In the genomic region with DNA sequence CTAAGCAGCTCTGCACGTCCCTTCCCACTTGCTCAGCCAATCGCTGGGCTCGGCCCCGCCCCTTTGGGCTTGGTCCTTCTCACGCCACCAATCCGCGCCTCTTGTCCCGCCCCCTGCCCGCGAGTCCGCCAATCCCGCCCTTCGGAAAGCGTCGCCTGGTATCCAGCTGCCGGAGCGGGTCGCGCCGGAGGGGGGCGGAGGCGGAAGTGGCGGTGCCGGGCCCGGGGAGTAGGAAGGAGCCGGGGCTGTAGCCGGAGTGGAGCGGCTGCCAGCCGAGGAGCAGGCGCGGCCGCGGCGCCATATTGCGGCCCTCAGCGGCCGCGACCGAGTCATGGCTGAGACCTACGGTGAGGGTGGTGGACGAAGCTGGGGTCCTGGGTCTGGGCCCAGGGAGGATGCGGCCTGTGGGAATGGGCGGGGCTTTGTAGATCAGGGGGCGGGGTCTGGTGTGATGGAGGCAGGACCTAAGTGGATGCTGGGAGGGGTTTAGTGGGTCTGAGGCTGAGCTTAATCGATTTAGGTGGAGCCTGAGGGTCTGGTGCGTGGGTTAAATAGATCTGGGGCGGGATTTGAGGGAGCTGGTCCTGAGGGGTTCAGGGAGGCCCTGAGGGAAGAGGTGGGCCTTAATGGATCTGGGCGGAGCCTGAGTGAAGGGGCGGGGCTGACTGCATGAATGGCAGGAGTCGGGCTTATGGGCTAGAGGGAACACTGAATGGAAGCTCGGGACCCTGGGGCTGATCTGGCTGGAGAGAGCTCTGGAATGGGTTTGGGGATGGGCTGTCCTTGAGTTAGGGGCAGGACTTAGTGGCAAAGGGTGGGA, we compare ENCODE assay signal across 8 cellular contexts. TPM values are rescaled to one million over a fixed set of nuclear protein-coding genes. Genes with fewer than 3 reads are reported as not detected.
DNase-seq lines count a peak whose midpoint lies in the region; ATAC-seq and TF ChIP-seq lines count a peak whose summit lies in the region.

A gene with protein sequence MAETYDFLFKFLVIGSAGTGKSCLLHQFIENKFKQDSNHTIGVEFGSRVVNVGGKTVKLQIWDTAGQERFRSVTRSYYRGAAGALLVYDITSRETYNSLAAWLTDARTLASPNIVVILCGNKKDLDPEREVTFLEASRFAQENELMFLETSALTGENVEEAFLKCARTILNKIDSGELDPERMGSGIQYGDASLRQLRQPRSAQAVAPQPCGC (plus strand): TSS at position 203 of the 820 bp plus-strand sequence. CDS start 129 bp downstream, at position 332.

- peaks cover 27% of the 10 kb centered on the region for H3K4me1 Mint-ChIP-seq in activated T-helper 17 cell treated with anti-CD3 and anti-CD28 coated beads, Interleukin-2, amount 50 U/mL, for 72 hours
- H3K4me1 Mint-ChIP-seq in naive thymus-derived CD8-positive, alpha-beta T cell, result peaks cover 28 to 45% (median 42%) of the 10 kb centered on the region in 4 donors

- H3K79me2 ChIP-seq in fibroblast of lung (ENCODE audit: control insufficient read depth, insufficient read depth, low read length), result no peaks in the 10 kb centered on the region

- H3K4me2 ChIP-seq in fibroblast of lung (ENCODE audit: extremely low read depth, insufficient read depth, low read length), result peak within 1 kb of the TSS; percentile 99

- H4K20me1 ChIP-seq in fibroblast of lung (ENCODE audit: control insufficient read depth, extremely low read depth, insufficient read depth, low read length), result no peaks in the 10 kb centered on the region

- peak within 1 kb of the TSS; percentile 91 for H3K27ac Mint-ChIP-seq in activated T-helper 17 cell treated with anti-CD3 and anti-CD28 coated beads, Interleukin-2, amount 50 U/mL, for 72 hours
- H3K27ac Mint-ChIP-seq in naive thymus-derived CD8-positive, alpha-beta T cell, result peak within 1 kb of the TSS; percentile 89 to 100 (median 98)

- peaks cover 47% of the 10 kb centered on the region for H3K36me3 Mint-ChIP-seq in activated T-helper 17 cell treated with anti-CD3 and anti-CD28 coated beads, Interleukin-2, amount 50 U/mL, for 72 hours (ENCODE audit: low read depth)
- peaks cover 0 to 25% (median 5%) of the 10 kb centered on the region in 3 donors for H3K36me3 Mint-ChIP-seq in naive thymus-derived CD8-positive, alpha-beta T cell

- H3K4me3 Mint-ChIP-seq in activated T-helper 17 cell treated with anti-CD3 and anti-CD28 coated beads, Interleukin-2, amount 50 U/mL, for 72 hours, result peak within 1 kb of the TSS; percentile 92
- peak within 1 kb of the TSS; percentile 88 to 97 (median 94) for H3K4me3 Mint-ChIP-seq in naive thymus-derived CD8-positive, alpha-beta T cell

- POLR2A ChIA-PET in RWPE1 (lab: Yijun Ruan, JAX; ENCODE audit: low non-redundant PET), result interaction anchor here (0.6 to 0.8 kb wide), 2 partner anchors 20 to 106 kb away, joined by 3 to 6 read pairs; partner anchors contain the start of gene EGLN2
- POLR2A ChIA-PET in naive thymus-derived CD8-positive, alpha-beta T cell (lab: Charles Lee), result interaction anchor here (0.6 to 6.4 kb wide), 30 partner anchors 9 to 524 kb away, joined by 3 to 301 read pairs (median 6); partner anchors contain the start of genes ACTMAP, C19orf47, COQ8B and EGLN2

- peak; percentile 100 for DNase-seq in Daoy (ENCODE audit: low read depth)
- DNase-seq in GOT3 (lab: John Stamatoyannopoulos, UW), result peak; percentile 97
- DNase-seq in LNCaP clone FGC (ENCODE audit: low read depth), result peak; percentile 92
- peak; percentile 96 for DNase-seq in RWPE1 (ENCODE audit: low spot score)
- peak; percentile 99 to 100 for DNase-seq in fibroblast of lung (ENCODE audit: low read depth in 2 of 2)
- DNase-seq in naive thymus-derived CD8-positive, alpha-beta T cell, result peak; percentile 99 to 100 (median 100)
- DNase-seq in stimulated activated naive CD4-positive, alpha-beta T cell (lab: John Stamatoyannopoulos, UW), result peak; percentile 99 to 100 (median 100)

- no peaks in the 10 kb centered on the region for H3K9me3 Mint-ChIP-seq in activated T-helper 17 cell treated with anti-CD3 and anti-CD28 coated beads, Interleukin-2, amount 50 U/mL, for 72 hours
- no peaks in the 10 kb centered on the region for H3K9me3 Mint-ChIP-seq in naive thymus-derived CD8-positive, alpha-beta T cell

- no peaks in the 10 kb centered on the region for H3K9me3 ChIP-seq in fibroblast of lung (ENCODE audit: control insufficient read depth, insufficient read depth, low read depth, low read length)

- TF ChIP-seq CTCF in LNCaP clone FGC (IDR thresholded peaks at IDR 0.05; ENCODE audit: control insufficient read depth, extremely low read depth, insufficient read depth) (no peak), RWPE1 (conservative IDR thresholded peaks at IDR 0.05; ENCODE audit: low read depth) (no peak), fibroblast of lung (conservative IDR thresholded peaks at IDR 0.05 in 1 of 2, IDR thresholded peaks at IDR 0.05 in 1 of 2; ENCODE audit: low read depth in 1 of 2, low read length in 2 of 2) (no peak)

- peaks cover 11% of the 10 kb centered on the region for H3K4me1 ChIP-seq in fibroblast of lung (ENCODE audit: control insufficient read depth, extremely low read depth, insufficient read depth, low read length)

- no peaks in the 10 kb centered on the region for H3K27me3 ChIP-seq in fibroblast of lung (ENCODE audit: control insufficient read depth, insufficient read depth, low read length)

- peak within 1 kb of the TSS; percentile 89 for H3K9ac ChIP-seq in fibroblast of lung (ENCODE audit: insufficient read depth, low read length)

- peak; percentile 82 for ATAC-seq in activated T-helper 17 cell treated with anti-CD3 and anti-CD28 coated beads, Interleukin-2, amount 50 U/mL, for 72 hours (replicated peaks)
- peak; percentile 85 to 86 for ATAC-seq in naive thymus-derived CD8-positive, alpha-beta T cell

- H3K27ac ChIP-seq in RWPE1 (peak within 1 kb of the TSS; percentile 97), fibroblast of lung (ENCODE audit: insufficient read depth, low read length) (peak within 1 kb of the TSS; percentile 87)

- peak within 1 kb of the TSS; percentile 89 for H2AFZ ChIP-seq in fibroblast of lung (ENCODE audit: low read length)

- H3K4me3 ChIP-seq in LNCaP clone FGC (ENCODE audit: low read depth, low read length) (peak within 1 kb of the TSS; percentile 63), fibroblast of lung (replicated peaks in 1 of 4; ENCODE audit: control extremely low read depth in 1 of 4, insufficient read depth in 1 of 4, low read depth in 3 of 4, low read length in 4 of 4) (peak within 1 kb of the TSS; percentile 64 to 86 (median 76))

- CTCF ChIA-PET in RWPE1 (lab: Yijun Ruan, JAX), result interaction anchor here (0.6 to 1.4 kb wide), 4 partner anchors 10 to 144 kb away, joined by 3 to 5 read pairs (median 4); no protein-coding TSS in a partner anchor

- no peaks in the 10 kb centered on the region for H3K27me3 Mint-ChIP-seq in activated T-helper 17 cell treated with anti-CD3 and anti-CD28 coated beads, Interleukin-2, amount 50 U/mL, for 72 hours
- peaks cover 0 to 2% (median 0%) of the 10 kb centered on the region in 5 donors for H3K27me3 Mint-ChIP-seq in naive thymus-derived CD8-positive, alpha-beta T cell

- peaks cover 1% of the 10 kb centered on the region for H3K36me3 ChIP-seq in fibroblast of lung (ENCODE audit: control insufficient read depth, insufficient read depth, low read length)

RNA-seq across cellular contexts. Expression of the gene that starts here (rescaled TPM):
- total RNA-seq in Daoy (2014; rRNA removed; shearing (Covaris generic)), result 32.4 and 34.4 TPM in 2 replicates
- total RNA-seq in activated T-helper 17 cell treated with anti-CD3 and anti-CD28 coated beads, Interleukin-2, amount 50 U/mL, for 72 hours, result 10 to 100 TPM; 29.0 to 31.3 TPM
- 4.4 and 10.6 TPM in 2 replicates for total RNA-seq in fibroblast of lung
- polyA plus RNA-seq in fibroblast of lung, result 11.8 and 12.8 TPM in 2 replicates
- 24.0 and 26.1 TPM in 2 replicates for polyA plus RNA-seq in fibroblast of lung (2012)
- 20.2 and 33.3 TPM in 2 replicates for polyA minus RNA-seq in fibroblast of lung (ENCODE audit: low replicate concordance)
- 10 to 100 TPM; 47.3 to 48.6 TPM for total RNA-seq in naive thymus-derived CD8-positive, alpha-beta T cell
- 10 to 100 TPM; 76.4 to 87.2 (median 87.1) TPM for polyA plus RNA-seq in naive thymus-derived CD8-positive, alpha-beta T cell

Comparison
In these comparisons a context has a peak if more than half of its experiments do, and no peak if none do; other contexts are left out.
1. Peak in every context shown above with its lines: DNase-seq, ATAC-seq, H3K4me3 ChIP-seq and H3K27ac ChIP-seq.